8 cellular contexts compared by ENCODE assay signal in the genomic region with DNA sequence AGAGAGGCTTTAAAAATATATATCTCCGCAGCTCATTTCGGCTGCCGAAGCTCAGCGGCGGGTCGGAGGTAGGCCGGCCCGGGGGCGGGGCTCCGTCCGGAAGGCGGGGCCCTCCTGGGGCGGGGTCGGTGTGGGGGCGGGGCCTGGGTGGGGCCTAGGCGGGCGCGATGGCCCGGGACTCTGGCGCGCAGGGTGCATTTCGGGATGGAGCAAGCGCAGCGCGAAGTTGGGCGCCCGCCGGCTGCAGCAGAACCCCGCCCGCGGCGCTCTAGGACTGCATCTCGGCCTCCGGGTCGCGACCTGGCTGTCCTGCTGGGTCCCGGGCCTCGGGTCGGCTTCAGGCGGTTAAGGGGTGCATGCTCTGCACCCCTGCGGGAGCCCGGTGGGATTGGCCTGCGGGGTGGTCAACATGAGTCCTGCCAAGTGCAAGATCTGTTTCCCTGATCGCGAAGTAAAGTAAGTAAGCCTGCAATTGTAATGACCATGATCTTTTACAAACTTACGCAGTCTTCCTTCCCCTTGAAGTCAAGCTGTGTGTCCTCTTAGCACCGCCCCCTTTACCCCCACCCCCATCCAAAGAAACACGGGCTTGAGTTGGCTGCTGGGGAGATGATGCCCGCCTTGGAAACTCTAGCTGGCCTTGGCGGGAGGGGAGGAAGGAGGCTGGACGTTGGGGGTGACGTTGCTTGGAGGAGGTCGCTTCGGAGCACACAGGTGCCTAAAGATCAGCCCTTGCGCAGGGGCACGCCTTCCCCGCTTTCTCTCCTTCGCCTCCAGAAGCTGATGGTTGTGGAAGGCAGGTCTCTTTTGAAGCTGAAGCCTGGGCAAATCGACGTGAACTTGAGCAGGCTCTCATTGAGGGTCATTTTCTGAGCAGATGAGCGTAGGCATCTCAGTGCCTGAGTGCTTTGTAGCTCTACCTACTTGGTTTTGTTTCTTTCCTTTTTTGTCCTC. TPM values are rescaled to one million over a fixed set of nuclear protein-coding genes. Genes with fewer than 3 reads are reported as not detected.
DNase-seq lines count a peak whose midpoint lies in the region; ATAC-seq and TF ChIP-seq lines count a peak whose summit lies in the region.

No MANE protein-coding gene starts in this region.

- peak overlapping the region; percentile 68 to 75 for H3K4me3 ChIP-seq in CD4-positive, alpha-beta memory T cell (ENCODE audit: low read length in 2 of 2)
- H3K4me3 ChIP-seq in IMR-90 (ENCODE audit: insufficient read depth, low read depth, low read length) (peak overlapping the region; percentile 58), fibroblast of villous mesenchyme (ENCODE audit: low read depth, low read length) (peak overlapping the region; percentile 59)

- H4K20me1 ChIP-seq in IMR-90 (ENCODE audit: insufficient read depth, low read length) = no peaks in the 10 kb centered on the region

- peaks cover 10 to 24% (median 16%) of the 10 kb centered on the region in 4 donors for H3K4me1 Mint-ChIP-seq in CD4-positive, alpha-beta memory T cell
- H3K4me1 Mint-ChIP-seq in nephron = peaks cover 13% of the 10 kb centered on the region

- in situ Hi-C loops in IMR-90 (cut with MboI; ENCODE audit: low sequenced_read_pairs) = no loop called here

- peak overlapping the region; percentile 70 to 96 (median 87) for H3K27ac Mint-ChIP-seq in CD4-positive, alpha-beta memory T cell
- H3K27ac Mint-ChIP-seq in nephron = peak overlapping the region; percentile 37 to 66 (median 38)

- H3K4me2 ChIP-seq in IMR-90 (ENCODE audit: low read depth, low read length) = peak overlapping the region; percentile 78

- no peak overlapping the region for H2AK5ac ChIP-seq in IMR-90 (ENCODE audit: low read depth, low read length)

- no peak for TF ChIP-seq POLR2A in IMR-90 (IDR thresholded peaks at IDR 0.05; ENCODE audit: low read depth, low read length)

- peak; percentile 91 for ATAC-seq in GM21390 (IDR thresholded peaks at IDR 0.05; ENCODE audit: unreplicated experiment)
- ATAC-seq in IMR-90 (ENCODE audit: low read depth) = peak; percentile 100

- H3K79me1 ChIP-seq in IMR-90 (ENCODE audit: low read depth in 1 of 2, low read length in 2 of 2) = 0 out of 4 replicates have a peak, but pooled peaks cover 0 to 6% of the 10 kb centered on the region in 2 experiments

- no peak overlapping the region for H2BK20ac ChIP-seq in IMR-90 (ENCODE audit: low read depth, low read length)

- 0 out of 2 replicates have a peak, but pooled peaks cover 2% of the 10 kb centered on the region for H3K9me1 ChIP-seq in IMR-90 (ENCODE audit: insufficient read depth, low read length)

- CTCF ChIA-PET in CD4-positive, alpha-beta memory T cell (lab: Charles Lee; ENCODE audit: partially characterized antibody) = interaction anchor here (0.6 to 0.9 kb wide), 2 partner anchors 42 to 43 kb away, joined by 3 read pairs; no protein-coding TSS in a partner anchor
- CTCF ChIA-PET in IMR-90 (lab: Yijun Ruan, JAX) = interaction anchor here (0.5 to 1.1 kb wide), 3 partner anchors 23 to 1636 kb away, joined by 3 to 4 read pairs (median 3); no protein-coding TSS in a partner anchor

- no peaks in the 10 kb centered on the region for H3K9me3 Mint-ChIP-seq in CD4-positive, alpha-beta memory T cell
- no peaks in the 10 kb centered on the region for H3K9me3 Mint-ChIP-seq in nephron

- H4K8ac ChIP-seq in IMR-90 (ENCODE audit: low read depth in 2 of 2, low read length in 2 of 2) = peak overlapping the region; percentile 25 to 73; a peak in 1 of 4 replicates

- no peaks in the 10 kb centered on the region for H3K27me3 ChIP-seq in CD4-positive, alpha-beta memory T cell (ENCODE audit: insufficient read depth, low read length)
- peaks cover 3% of the 10 kb centered on the region for H3K27me3 ChIP-seq in IMR-90 (ENCODE audit: control insufficient read depth, insufficient read depth, low read length)

- H3K36me3 ChIP-seq in CD4-positive, alpha-beta memory T cell (ENCODE audit: insufficient read depth, low read length) = no peaks in the 10 kb centered on the region
- H3K36me3 ChIP-seq in IMR-90 (ENCODE audit: control insufficient read depth, insufficient read depth, low read length) = no peaks in the 10 kb centered on the region

- no TSS peak for BruUV-seq in IMR-90 (replicated peaks; lab: Mats Ljungman, UMichigan)

- intact Hi-C loops in CD4-positive, alpha-beta memory T cell (cut with micrococcal nuclease) = loop anchor here (1.0 to 10.0 kb wide), 4 partner anchors 44 to 590 kb away; partner anchors contain the start of genes ALKBH2, ISCU, SART3 and USP30
- intact Hi-C loops in IMR-90 (cut with micrococcal nuclease) = no loop called here

- no peak overlapping the region for H4K5ac ChIP-seq in IMR-90 (ENCODE audit: low read depth, low read length)

- H3K27me3 Mint-ChIP-seq in CD4-positive, alpha-beta memory T cell = no peaks in the 10 kb centered on the region
- H3K27me3 Mint-ChIP-seq in nephron (ENCODE audit: low read depth) = peaks cover 16% of the 10 kb centered on the region

- dilution Hi-C loops in IMR-90 (cut with HindIII; ENCODE audit: low sequenced_read_pairs, unreplicated experiment) = no loop called here

- H2BK120ac ChIP-seq in IMR-90 (ENCODE audit: low read depth, low read length) = no peak overlapping the region

- H3K18ac ChIP-seq in IMR-90 (ENCODE audit: low read depth, low read length) = no peak overlapping the region

- no peaks in the 10 kb centered on the region for H3K9me3 ChIP-seq in CD4-positive, alpha-beta memory T cell (ENCODE audit: control insufficient read depth in 1 of 2, low read length in 2 of 2)
- H3K9me3 ChIP-seq in IMR-90 (ENCODE audit: control insufficient read depth, insufficient read depth, low read length) = no peaks in the 10 kb centered on the region

- H3K23ac ChIP-seq in IMR-90 (ENCODE audit: low read depth, low read length) = peak overlapping the region; percentile 45; the same call in 1 of the 2 replicates

- DNase-seq in CD4-positive, alpha-beta memory T cell = peak; percentile 74 to 83 (median 77)
- DNase-seq in IMR-90 (peak; percentile 53), RPMI8226 (peak; percentile 86), fibroblast of villous mesenchyme (ENCODE audit: low read depth) (peak; percentile 59)
- DNase-seq in activated effector memory CD4-positive, alpha-beta T cell treated with Interleukin-2 at 50 U/mL for 16 hours = peak; percentile 76
- peak; percentile 70 for DNase-seq in stimulated activated naive CD4-positive, alpha-beta T cell treated with Interleukin-2 at 50 U/mL for 16 hours (lab: John Stamatoyannopoulos, UW)

- peak overlapping the region; percentile 97 for H2AFZ ChIP-seq in IMR-90 (replicated peaks; ENCODE audit: low read length, poor library complexity)

- H2BK15ac ChIP-seq in IMR-90 (ENCODE audit: low read depth, low read length) = no peak overlapping the region

- peak overlapping the region; percentile 42 for H3K27ac ChIP-seq in CD4-positive, alpha-beta memory T cell (ENCODE audit: low read depth, low read length)
- peak overlapping the region; percentile 5; the same call in 1 of the 2 replicates for H3K27ac ChIP-seq in IMR-90 (ENCODE audit: insufficient read depth, low read length)

- H3K36me3 Mint-ChIP-seq in CD4-positive, alpha-beta memory T cell = no peaks in the 10 kb centered on the region
- H3K36me3 Mint-ChIP-seq in nephron (ENCODE audit: low read depth) = no peaks in the 10 kb centered on the region

- H3K56ac ChIP-seq in IMR-90 (ENCODE audit: extremely low read depth, insufficient read depth, low read length) = peak overlapping the region; percentile 32; the same call in 1 of the 2 replicates

- H3K14ac ChIP-seq in IMR-90 (replicated peaks; ENCODE audit: low read depth, low read length) = no peak overlapping the region

- POLR2A ChIA-PET in CD4-positive, alpha-beta memory T cell (lab: Charles Lee; ENCODE audit: partially characterized antibody) = interaction anchor here (0.6 to 1.8 kb wide), 5 partner anchors 43 to 592 kb away, joined by 3 to 6 read pairs (median 4); partner anchors contain the start of genes ISCU, SSH1 and USP30
- POLR2A ChIA-PET in IMR-90 (lab: Charles Lee; ENCODE audit: unreplicated experiment) = interaction anchor here (0.6 kb wide), 2 partner anchors 271 to 431 kb away, joined by 5 to 12 read pairs; no protein-coding TSS in a partner anchor

- TF ChIP-seq RAD21 in IMR-90 (IDR thresholded peaks at IDR 0.05; ENCODE audit: low read length) = no peak

- WGBS in IMR-90 (ENCODE audit: extremely low coverage in 2 of 2, insufficient read length in 1 of 2), 2 experiments = 0% methylated on average over 10 of the region's 61 CpGs; no CpG with 5 or more reads in 1 of the 2 experiments

- peaks cover 15% of the 10 kb centered on the region for H3K4me1 ChIP-seq in CD4-positive, alpha-beta memory T cell (ENCODE audit: insufficient read depth, low read length)
- H3K4me1 ChIP-seq in IMR-90 (ENCODE audit: control insufficient read depth, insufficient read depth, low read length) = 0 out of 2 replicates have a peak, but pooled peaks cover 2% of the 10 kb centered on the region

- TF ChIP-seq CTCF in IMR-90 (conservative IDR thresholded peaks at IDR 0.05; ENCODE audit: low read depth, low read length) (no peak), fibroblast of villous mesenchyme (IDR thresholded peaks at IDR 0.05; ENCODE audit: insufficient read depth, low read depth, low read length) (no peak), nephron (IDR thresholded peaks at IDR 0.05; ENCODE audit: unreplicated experiment in 3 of 3) (no peak)

- H2AK9ac ChIP-seq in IMR-90 (replicated peaks; ENCODE audit: low read depth, low read length, poor library complexity) = no peak overlapping the region

- no peak overlapping the region for H3K4ac ChIP-seq in IMR-90 (ENCODE audit: low read depth, low read length)

- H4K91ac ChIP-seq in IMR-90 (ENCODE audit: insufficient read depth, low read depth, low read length) = no peak overlapping the region

- H3K4me3 Mint-ChIP-seq in CD4-positive, alpha-beta memory T cell = peak overlapping the region; percentile 85 to 96 (median 94)
- H3K4me3 Mint-ChIP-seq in nephron = peak overlapping the region; percentile 89 to 92 (median 91)

- H2BK5ac ChIP-seq in IMR-90 (ENCODE audit: low read depth, low read length, poor library complexity, severe bottlenecking) = no peak overlapping the region

- H3K9ac ChIP-seq in IMR-90 (ENCODE audit: low read depth, low read length) = peak overlapping the region; percentile 49; the same call in 1 of the 2 replicates

RNA-seq across cellular contexts. Expression of gene ACACB, which starts 38.4 kb away (rescaled TPM):
- 10 to 100 TPM; 46.7 to 47.1 TPM for total RNA-seq in CD4-positive, alpha-beta memory T cell
- polyA plus RNA-seq in CD4-positive, alpha-beta memory T cell = 1 to 10 TPM in 1 of 2 donors, under 1 TPM in 1; 0.83 to 2.0 TPM
- total RNA-seq in IMR-90 (2012; rRNA removed) = 1.1 and 2.0 TPM in 2 replicates
- 1.3 and 2.1 TPM in 2 replicates for polyA plus RNA-seq in IMR-90 (2012; rRNA removed)
- polyA plus RNA-seq in IMR-90 (2012; cell fraction: cytosol; rRNA removed) = 0.87 and 1.3 TPM in 2 replicates
- polyA plus RNA-seq in IMR-90 (2012; cell fraction: nucleus; rRNA removed; ENCODE audit: low replicate concordance) = 3.0 and 3.9 TPM in 2 replicates
- 3.9 and 5.5 TPM in 2 replicates for total RNA-seq in fibroblast of villous mesenchyme

RNA-seq across cellular contexts. Expression of gene UNG, which starts 57.4 kb away (rescaled TPM):
- total RNA-seq in CD4-positive, alpha-beta memory T cell = 10 to 100 TPM; 18.5 to 19.5 TPM
- 10 to 100 TPM; 43.1 to 47.1 TPM for polyA plus RNA-seq in CD4-positive, alpha-beta memory T cell
- 13.1 and 13.3 TPM in 2 replicates for total RNA-seq in IMR-90 (2012; rRNA removed)
- polyA plus RNA-seq in IMR-90 (2012; rRNA removed) = 14.5 and 16.0 TPM in 2 replicates
- 7.7 and 16.7 TPM in 2 replicates for polyA plus RNA-seq in IMR-90 (2012; cell fraction: cytosol; rRNA removed)
- 4.3 and 7.7 TPM in 2 replicates for polyA plus RNA-seq in IMR-90 (2012; cell fraction: nucleus; rRNA removed; ENCODE audit: low replicate concordance)
- total RNA-seq in fibroblast of villous mesenchyme = 16.4 and 31.5 TPM in 2 replicates

Comparison
In these comparisons a context has a peak if more than half of its experiments do, and no peak if none do; other contexts are left out.
1. Peak in every context shown above with its lines: DNase-seq, ATAC-seq, H3K4me3 ChIP-seq and H3K27ac ChIP-seq.